ENCODE assay signal across 8 cellular contexts in genomic region chr6:31900917-31901414, GRCh38. TPM values are rescaled to one million over a fixed set of nuclear protein-coding genes. Genes with fewer than 3 reads are reported as not detected.
A peak's percentile ranks its signal among the peaks of the same experiment; 100 is the strongest.
DNase-seq lines count a peak whose midpoint lies in the region; ATAC-seq, FAIRE-seq and TF ChIP-seq lines count a peak whose summit lies in the region.

No MANE protein-coding gene starts in this region.

- peak overlapping the region; percentile 93 for H3K4me2 ChIP-seq in K562 (ENCODE audit: insufficient read depth, low read length)

- H3K27ac ChIP-seq in K562 (ENCODE audit: extremely low read depth, low read depth, low read length): peak overlapping the region; percentile 84
- peak overlapping the region; percentile 45 to 66 (median 66) for H3K27ac ChIP-seq in thyroid gland

- DNase-seq in activated naive CD4-positive, alpha-beta T cell treated with anti-CD3 and anti-CD28 coated beads, Interleukin-2, amount 10 ng/mL, durations not matched to agents 7 days and 5 days: no peak
- DNase-seq in activated naive CD4-positive, alpha-beta T cell (lab: John Stamatoyannopoulos, UW): no peak
- DNase-seq in K562 (ENCODE audit: extremely low read depth in 1 of 4, low spot score in 3 of 4) (peak in 1 of 4 experiments; percentile 51), lower leg skin (ENCODE audit: low spot score in 2 of 2) (no peak), thyroid gland (peak; percentile 34 to 42)
- DNase-seq in activated CD4-positive, CD25-positive, alpha-beta regulatory T cell treated with anti-CD3 and anti-CD28 coated beads, Interleukin-2, amount 50 U/mL, for 72 hours: no peak
- no peak for DNase-seq in activated effector memory CD4-positive, alpha-beta T cell treated with anti-CD3 and anti-CD28 coated beads, Interleukin-2, amount 50 U/mL, for 16 hours

- peak; percentile 60 for TF ChIP-seq POLR2A in K562 (conservative IDR thresholded peaks at IDR 0.05)
- TF ChIP-seq POLR2A in lower leg skin (IDR thresholded peaks at IDR 0.05): no peak
- TF ChIP-seq POLR2A in thyroid gland (IDR thresholded peaks at IDR 0.05): no peak

- CTCF ChIA-PET in activated naive CD4-positive, alpha-beta T cell treated with anti-CD3 and anti-CD28 coated beads, Interleukin-2, amount 10 ng/mL, durations not matched to agents 7 days and 5 days (lab: Charles Lee): no interaction called here
- CTCF ChIA-PET in K562 (lab: Yijun Ruan, JAX; ENCODE audit: low intra/inter-chr PET ratio): no interaction called here

- H2AFZ ChIP-seq in K562 (ENCODE audit: low read depth, low read length): peak overlapping the region; percentile 41; the same call in 1 of the 2 replicates

- peak in 1 of 2 experiments; percentile 11; a peak in 1 of 4 replicates for TF ChIP-seq RAD21 in K562 (CRISPR knock-in tag; conservative IDR thresholded peaks at IDR 0.05 in 1 of 2, IDR thresholded peaks at IDR 0.05 in 1 of 2)

- intact Hi-C loops in K562 (cut with micrococcal nuclease) (loop anchor here (1.0 to 10.0 kb wide), 4 partner anchors 46 to 294 kb away; partner anchors contain the start of genes CFB, GPSM3 and PBX2), lower leg skin (cut with DNase I; ENCODE audit: low total_unique reads) (no loop called here), thyroid gland (cut with DNase I) (no loop called here)

- in situ Hi-C loops in K562 (cut with MboI): no loop called here

- peaks cover 49% of the 10 kb centered on the region for H3K79me2 ChIP-seq in K562 (ENCODE audit: control insufficient read depth, insufficient read depth, low read length)

- no peaks in the 10 kb centered on the region for H3K27me3 ChIP-seq in K562 (ENCODE audit: control insufficient read depth in 2 of 2, insufficient read depth in 2 of 2, low read length in 2 of 2)
- H3K27me3 ChIP-seq in thyroid gland: no peaks in the 10 kb centered on the region

- peaks cover 14% of the 10 kb centered on the region for H3K36me3 Mint-ChIP-seq in activated naive CD4-positive, alpha-beta T cell treated with anti-CD3 and anti-CD28 coated beads, Interleukin-2, amount 10 ng/mL, durations not matched to agents 7 days and 5 days

- H3K4me3 ChIP-seq in K562: peak overlapping the region; percentile 75
- H3K4me3 ChIP-seq in lower leg skin (ENCODE audit: low read depth, poor library complexity, severe bottlenecking): peak overlapping the region; percentile 62
- H3K4me3 ChIP-seq in thyroid gland (replicated peaks in 1 of 3): peak overlapping the region in 1 of 3 donors; percentile 47

- no peaks in the 10 kb centered on the region for H3K9me1 ChIP-seq in K562 (ENCODE audit: control insufficient read depth, insufficient read depth, low read length)

- FAIRE-seq in K562 (lab: Jason Lieb, UNC): no peak

- H3K27me3 Mint-ChIP-seq in activated naive CD4-positive, alpha-beta T cell treated with anti-CD3 and anti-CD28 coated beads, Interleukin-2, amount 10 ng/mL, durations not matched to agents 7 days and 5 days: peaks cover 28% of the 10 kb centered on the region

- H3K9me3 ChIP-seq in K562 (replicated peaks; ENCODE audit: control insufficient read depth, insufficient read depth, low read depth, low read length) (no peaks in the 10 kb centered on the region), thyroid gland (no peaks in the 10 kb centered on the region)

- TF ChIP-seq EP300 in K562 (IDR thresholded peaks at IDR 0.05; ENCODE audit: low read length): no peak

- H3K4me1 ChIP-seq in K562 (replicated peaks in 1 of 2; ENCODE audit: control insufficient read depth in 2 of 2, insufficient read depth in 2 of 2, low read length in 2 of 2) (peaks cover 36 to 43% of the 10 kb centered on the region in 2 experiments; a peak in 4 of 5 replicates), thyroid gland (peaks cover 20 to 28% of the 10 kb centered on the region in 2 donors)

- peaks cover 16% of the 10 kb centered on the region; the same call in 1 of the 3 replicates for H3K36me3 ChIP-seq in K562 (ENCODE audit: control insufficient read depth, insufficient read depth, low read length)
- H3K36me3 ChIP-seq in thyroid gland: no peaks in the 10 kb centered on the region

- POLR2A ChIA-PET in K562 (lab: Yijun Ruan, JAX): interaction anchor here (0.6 to 1.5 kb wide), 3 partner anchors 10 to 74 kb away, joined by 3 to 4 read pairs (median 3); partner anchors contain the start of gene HSPA1B

- no peak overlapping the region for H3K27ac Mint-ChIP-seq in activated naive CD4-positive, alpha-beta T cell treated with anti-CD3 and anti-CD28 coated beads, Interleukin-2, amount 10 ng/mL, durations not matched to agents 7 days and 5 days

- H3K4me1 Mint-ChIP-seq in activated naive CD4-positive, alpha-beta T cell treated with anti-CD3 and anti-CD28 coated beads, Interleukin-2, amount 10 ng/mL, durations not matched to agents 7 days and 5 days: peaks cover 42% of the 10 kb centered on the region

- H3K9ac ChIP-seq in K562 (ENCODE audit: insufficient read depth in 1 of 2, low read depth in 2 of 2, low read length in 2 of 2): peak overlapping the region; percentile 72 to 90

- 31% methylated on average over 29 of the region's 29 CpGs for WGBS in K562 (ENCODE audit: insufficient coverage, low coverage, missing lambda C conversion rate)
- WGBS in lower leg skin, 2 donors: 18 to 36% methylated on average over 24 to 29 of the region's 29 CpGs
- WGBS in thyroid gland, 2 donors: 36 to 59% methylated on average over 19 to 22 of the region's 29 CpGs

- ATAC-seq in K562 (no peak), HG02798 (IDR thresholded peaks at IDR 0.05; ENCODE audit: poor library complexity, unreplicated experiment) (no peak)

- H3K9me3 Mint-ChIP-seq in activated naive CD4-positive, alpha-beta T cell treated with anti-CD3 and anti-CD28 coated beads, Interleukin-2, amount 10 ng/mL, durations not matched to agents 7 days and 5 days: no peaks in the 10 kb centered on the region

- BruUV-seq in K562 (replicated peaks; lab: Mats Ljungman, UMichigan): no TSS peak

- H4K20me1 ChIP-seq in K562 (replicated peaks; ENCODE audit: control insufficient read depth, insufficient read depth, low read length): peaks cover 3% of the 10 kb centered on the region; the same call in 1 of the 2 replicates

- H3K4me3 Mint-ChIP-seq in activated naive CD4-positive, alpha-beta T cell treated with anti-CD3 and anti-CD28 coated beads, Interleukin-2, amount 10 ng/mL, durations not matched to agents 7 days and 5 days: peak overlapping the region; percentile 64

- no peak for TF ChIP-seq CTCF in K562 (IDR thresholded peaks at IDR 0.05 in 2 of 3, conservative IDR thresholded peaks at IDR 0.05 in 1 of 3; ENCODE audit: insufficient read depth in 2 of 3, low read depth in 1 of 3, low read length in 3 of 3)
- TF ChIP-seq CTCF in lower leg skin (IDR thresholded peaks at IDR 0.05): no peak
- no peak for TF ChIP-seq CTCF in thyroid gland (IDR thresholded peaks at IDR 0.05)

RNA-seq across cellular contexts. Expression of gene ZBTB12, which starts 0.9 kb away (rescaled TPM):
- 2.2 and 5.9 TPM in 2 replicates for total RNA-seq in K562 (2011; cell fraction: chromatin; rRNA removed; ENCODE audit: low replicate concordance)
- 6.8 and 7.0 TPM in 2 replicates for total RNA-seq in K562 (2011; cell fraction: nucleolus; rRNA removed)
- total RNA-seq in K562 (2011; cell fraction: nucleoplasm; rRNA removed): 2.7 and 2.9 TPM in 2 replicates
- total RNA-seq in K562 (2014; rRNA removed) (4.6 and 9.6 TPM in 2 replicates), K562 (2014; rRNA removed; fragmentation: Illumina TruSeq; extraction: Trizol) (1.4 and 1.9 TPM in 2 replicates), K562 (2015; rRNA removed; fragmentation: Illumina TruSeq; extraction: Trizol) (6.3 and 7.0 TPM in 2 replicates), K562 (2021) (9.9 and 12.4 TPM in 2 replicates), lower leg skin (1 to 10 TPM in 1 of 4 donors, under 1 TPM in 3; 0.25 to 1.6 (median 0.77) TPM), thyroid gland (1 to 10 TPM in 3 of 4 donors, under 1 TPM in 1; 0.94 to 2.9 (median 1.5) TPM)
- polyA plus RNA-seq in K562 (2011; rRNA removed) (2.6 and 4.1 TPM in 2 replicates), K562 (2014; fragmentation: Illumina TruSeq; extraction: Trizol) (7.0 and 12.4 TPM in 2 replicates), K562 (2014; fragmentation: Nextera tagmentation; extraction: Ambion mirVana) (under 1 TPM in 1 of 2 experiments, not detected in 1; 0.03 TPM), K562 (2014; rRNA removed) (9.1 and 10.4 TPM in 2 replicates)
- 4.1 and 8.1 TPM in 2 replicates for polyA plus RNA-seq in K562 (2011; cell fraction: cytosol; rRNA removed)
- 3.8 and 4.9 TPM in 2 replicates for polyA plus RNA-seq in K562 (2011; cell fraction: nucleus; rRNA removed)
- 15.0 and 15.4 TPM in 2 replicates for polyA plus RNA-seq in K562 (2012)
- polyA minus RNA-seq in K562 (2011; rRNA and poly(A)+ RNA removed): 2.7 and 3.1 TPM in 2 replicates
- polyA minus RNA-seq in K562 (2011; cell fraction: cytosol; rRNA and poly(A)+ RNA removed): 6.1 and 6.5 TPM in 2 replicates
- polyA minus RNA-seq in K562 (2011; cell fraction: nucleus; rRNA and poly(A)+ RNA removed): 5.0 and 8.6 TPM in 2 replicates

RNA-seq across cellular contexts. Expression of gene EHMT2, which starts 3.5 kb away (rescaled TPM):
- total RNA-seq in K562 (2011; cell fraction: chromatin; rRNA removed; ENCODE audit: low replicate concordance): 69.0 and 119 TPM in 2 replicates
- 74.9 and 75.4 TPM in 2 replicates for total RNA-seq in K562 (2011; cell fraction: nucleolus; rRNA removed)
- total RNA-seq in K562 (2011; cell fraction: nucleoplasm; rRNA removed): 62.5 and 71.7 TPM in 2 replicates
- total RNA-seq in K562 (2014; rRNA removed): 42.0 and 61.8 TPM in 2 replicates
- 16.5 and 24.5 TPM in 2 replicates for total RNA-seq in K562 (2014; rRNA removed; fragmentation: Illumina TruSeq; extraction: Trizol)
- 38.5 and 42.9 TPM in 2 replicates for total RNA-seq in K562 (2015; rRNA removed; fragmentation: Illumina TruSeq; extraction: Trizol)
- 61.7 and 63.8 TPM in 2 replicates for total RNA-seq in K562 (2021)
- 29.1 and 49.4 TPM in 2 replicates for polyA plus RNA-seq in K562 (2011; rRNA removed)
- polyA plus RNA-seq in K562 (2011; cell fraction: cytosol; rRNA removed): 39.1 and 46.6 TPM in 2 replicates
- 121 and 148 TPM in 2 replicates for polyA plus RNA-seq in K562 (2011; cell fraction: nucleus; rRNA removed)
- 70.5 and 80.9 TPM in 2 replicates for polyA plus RNA-seq in K562 (2012)
- 56.5 and 61.4 TPM in 2 replicates for polyA plus RNA-seq in K562 (2014; fragmentation: Illumina TruSeq; extraction: Trizol)
- polyA plus RNA-seq in K562 (2014; fragmentation: Nextera tagmentation; extraction: Ambion mirVana): 1 to 10 TPM; 2.1 to 4.1 TPM
- polyA plus RNA-seq in K562 (2014; rRNA removed): 41.2 and 44.9 TPM in 2 replicates
- 31.6 and 42.3 TPM in 2 replicates for polyA minus RNA-seq in K562 (2011; rRNA and poly(A)+ RNA removed)
- polyA minus RNA-seq in K562 (2011; cell fraction: cytosol; rRNA and poly(A)+ RNA removed): 38.8 and 54.2 TPM in 2 replicates
- 16.0 and 25.3 TPM in 2 replicates for polyA minus RNA-seq in K562 (2011; cell fraction: nucleus; rRNA and poly(A)+ RNA removed)
- total RNA-seq in lower leg skin: 10 to 100 TPM; 25.5 to 39.3 (median 33.6) TPM
- total RNA-seq in thyroid gland: 10 to 100 TPM; 26.9 to 47.7 (median 38.7) TPM

RNA-seq across cellular contexts. Expression of gene SLC44A4, which starts 22.2 kb away (rescaled TPM):
- total RNA-seq in K562 (2011; cell fraction: chromatin; rRNA removed; ENCODE audit: low replicate concordance): 13.6 and 22.5 TPM in 2 replicates
- total RNA-seq in K562 (2011; cell fraction: nucleolus; rRNA removed): 16.0 and 16.6 TPM in 2 replicates
- 10.0 and 15.2 TPM in 2 replicates for total RNA-seq in K562 (2011; cell fraction: nucleoplasm; rRNA removed)
- total RNA-seq in K562 (2014; rRNA removed) (7.9 and 9.8 TPM in 2 replicates), K562 (2014; rRNA removed; fragmentation: Illumina TruSeq; extraction: Trizol) (7.3 and 10.3 TPM in 2 replicates), K562 (2015; rRNA removed; fragmentation: Illumina TruSeq; extraction: Trizol) (9.2 and 11.2 TPM in 2 replicates), K562 (2021) (13.6 and 18.6 TPM in 2 replicates), lower leg skin (1 to 10 TPM; 1.6 to 5.2 (median 3.2) TPM), thyroid gland (10 to 100 TPM in 2 of 4 donors, 1 to 10 TPM in 2; 1.6 to 16.2 (median 7.7) TPM)
- polyA plus RNA-seq in K562 (2011; rRNA removed) (11.2 and 13.0 TPM in 2 replicates), K562 (2014; fragmentation: Illumina TruSeq; extraction: Trizol) (12.1 and 13.0 TPM in 2 replicates), K562 (2014; fragmentation: Nextera tagmentation; extraction: Ambion mirVana) (10 to 100 TPM in 1 of 2 experiments, 1 to 10 TPM in 1; 9.0 to 12.8 TPM), K562 (2014; rRNA removed) (13.6 TPM in 2 replicates)
- polyA plus RNA-seq in K562 (2011; cell fraction: cytosol; rRNA removed): 9.9 and 10.0 TPM in 2 replicates
- 15.2 and 17.2 TPM in 2 replicates for polyA plus RNA-seq in K562 (2011; cell fraction: nucleus; rRNA removed)
- polyA plus RNA-seq in K562 (2012): 10.3 and 17.3 TPM in 2 replicates
- polyA minus RNA-seq in K562 (2011; rRNA and poly(A)+ RNA removed): 2.9 and 3.4 TPM in 2 replicates
- polyA minus RNA-seq in K562 (2011; cell fraction: cytosol; rRNA and poly(A)+ RNA removed): 1.4 and 4.3 TPM in 2 replicates
- polyA minus RNA-seq in K562 (2011; cell fraction: nucleus; rRNA and poly(A)+ RNA removed): 4.2 and 5.8 TPM in 2 replicates

RNA-seq across cellular contexts. Expression of gene C2, which starts 26.6 kb away (rescaled TPM):
- total RNA-seq in K562 (2011; cell fraction: chromatin; rRNA removed; ENCODE audit: low replicate concordance): 0.81 and 1.5 TPM in 2 replicates
- total RNA-seq in K562 (2011; cell fraction: nucleolus; rRNA removed): 0.66 and 1.5 TPM in 2 replicates
- total RNA-seq in K562 (2011; cell fraction: nucleoplasm; rRNA removed): 0.66 and 0.84 TPM in 2 replicates
- total RNA-seq in K562 (2014; rRNA removed) (0.05 and 0.20 TPM in 2 replicates), K562 (2014; rRNA removed; fragmentation: Illumina TruSeq; extraction: Trizol) (0.40 TPM in 1 of 2 replicates, not detected in the other), K562 (2015; rRNA removed; fragmentation: Illumina TruSeq; extraction: Trizol) (0.58 and 0.72 TPM in 2 replicates), K562 (2021) (1.1 and 1.2 TPM in 2 replicates), lower leg skin (1 to 10 TPM; 4.9 to 7.7 (median 6.7) TPM), thyroid gland (1 to 10 TPM; 2.5 to 6.2 (median 4.4) TPM)
- polyA plus RNA-seq in K562 (2011; rRNA removed) (0.38 and 0.47 TPM in 2 replicates), K562 (2014; fragmentation: Illumina TruSeq; extraction: Trizol) (0.36 and 0.40 TPM in 2 replicates), K562 (2014; fragmentation: Nextera tagmentation; extraction: Ambion mirVana) (under 1 TPM in 1 of 2 experiments, not detected in 1; 0.27 TPM), K562 (2014; rRNA removed) (0.11 and 0.28 TPM in 2 replicates)
- polyA plus RNA-seq in K562 (2011; cell fraction: cytosol; rRNA removed): 0.34 and 0.53 TPM in 2 replicates
- 0.46 and 0.76 TPM in 2 replicates for polyA plus RNA-seq in K562 (2011; cell fraction: nucleus; rRNA removed)
- polyA plus RNA-seq in K562 (2012): 0.44 and 4.6 TPM in 2 replicates
- polyA minus RNA-seq in K562 (2011; rRNA and poly(A)+ RNA removed): 0.14 and 0.15 TPM in 2 replicates
- polyA minus RNA-seq in K562 (2011; cell fraction: cytosol; rRNA and poly(A)+ RNA removed): 1.2 TPM in 1 of 2 replicates, not detected in the other
- 0.13 and 0.44 TPM in 2 replicates for polyA minus RNA-seq in K562 (2011; cell fraction: nucleus; rRNA and poly(A)+ RNA removed)

RNA-seq across cellular contexts. Expression of gene NEU1, which starts 38.3 kb away (rescaled TPM):
- 67.7 and 179 TPM in 2 replicates for total RNA-seq in K562 (2011; cell fraction: chromatin; rRNA removed; ENCODE audit: low replicate concordance)
- 199 and 231 TPM in 2 replicates for total RNA-seq in K562 (2011; cell fraction: nucleolus; rRNA removed)
- total RNA-seq in K562 (2011; cell fraction: nucleoplasm; rRNA removed): 148 and 162 TPM in 2 replicates
- total RNA-seq in K562 (2014; rRNA removed): 50.3 and 54.0 TPM in 2 replicates
- total RNA-seq in K562 (2014; rRNA removed; fragmentation: Illumina TruSeq; extraction: Trizol): 30.9 and 33.6 TPM in 2 replicates
- total RNA-seq in K562 (2015; rRNA removed; fragmentation: Illumina TruSeq; extraction: Trizol): 63.9 and 64.3 TPM in 2 replicates
- total RNA-seq in K562 (2021): 44.8 and 51.0 TPM in 2 replicates
- polyA plus RNA-seq in K562 (2011; rRNA removed): 67.8 and 79.4 TPM in 2 replicates
- polyA plus RNA-seq in K562 (2011; cell fraction: cytosol; rRNA removed): 96.7 and 120 TPM in 2 replicates
- polyA plus RNA-seq in K562 (2011; cell fraction: nucleus; rRNA removed): 72.0 and 94.4 TPM in 2 replicates
- 72.5 and 193 TPM in 2 replicates for polyA plus RNA-seq in K562 (2012)
- 53.4 and 60.3 TPM in 2 replicates for polyA plus RNA-seq in K562 (2014; fragmentation: Illumina TruSeq; extraction: Trizol)
- 10 to 100 TPM; 14.8 to 20.6 TPM for polyA plus RNA-seq in K562 (2014; fragmentation: Nextera tagmentation; extraction: Ambion mirVana)
- 51.5 and 51.9 TPM in 2 replicates for polyA plus RNA-seq in K562 (2014; rRNA removed)
- 39.7 and 44.9 TPM in 2 replicates for polyA minus RNA-seq in K562 (2011; rRNA and poly(A)+ RNA removed)
- 32.9 and 34.4 TPM in 2 replicates for polyA minus RNA-seq in K562 (2011; cell fraction: cytosol; rRNA and poly(A)+ RNA removed)
- polyA minus RNA-seq in K562 (2011; cell fraction: nucleus; rRNA and poly(A)+ RNA removed): 21.7 and 26.9 TPM in 2 replicates
- total RNA-seq in lower leg skin: 10 to 100 TPM; 29.1 to 47.6 (median 39.6) TPM
- total RNA-seq in thyroid gland: 10 to 100 TPM; 54.4 to 98.1 (median 65.9) TPM

Comparison
In these comparisons a context has a peak if more than half of its experiments do, and no peak if none do; other contexts are left out.
1. DNase-seq: peak in thyroid gland (2 of 2); none in activated naive CD4-positive, alpha-beta T cell treated with anti-CD3 and anti-CD28 coated beads, Interleukin-2, amount 10 ng/mL, durations not matched to agents 7 days and 5 days (single experiment), activated naive CD4-positive, alpha-beta T cell (0 of 4), lower leg skin (0 of 2), activated CD4-positive, CD25-positive, alpha-beta regulatory T cell treated with anti-CD3 and anti-CD28 coated beads, Interleukin-2, amount 50 U/mL, for 72 hours (single experiment) and activated effector memory CD4-positive, alpha-beta T cell treated with anti-CD3 and anti-CD28 coated beads, Interleukin-2, amount 50 U/mL, for 16 hours (single experiment).